5 cellular contexts compared by ENCODE assay signal in the genomic region with DNA sequence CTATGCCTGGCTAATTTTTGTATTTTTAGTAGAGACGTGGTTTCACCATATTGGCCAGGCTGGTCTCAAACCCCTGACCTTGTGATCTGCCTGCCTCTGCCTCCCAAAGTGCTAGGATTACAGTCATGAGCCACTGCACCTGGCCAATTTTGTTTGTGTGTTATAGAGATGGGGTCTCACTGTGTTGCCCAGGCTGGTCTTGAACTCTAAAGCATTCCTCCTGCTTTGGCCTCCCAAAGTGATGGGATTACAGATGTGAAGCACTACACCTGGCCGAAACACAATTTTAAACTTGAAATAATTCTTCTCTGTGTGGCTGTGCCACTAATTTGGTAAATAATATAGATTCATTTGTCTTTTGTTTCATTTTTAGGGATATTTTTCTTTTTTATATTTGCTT. TPM values are rescaled to one million over a fixed set of nuclear protein-coding genes. Genes with fewer than 3 reads are reported as not detected.
A peak's percentile ranks its signal among the peaks of the same experiment; 100 is the strongest.
DNase-seq lines count a peak whose midpoint lies in the region; ATAC-seq, FAIRE-seq and TF ChIP-seq lines count a peak whose summit lies in the region.
"Not testable (repeated sequence)": the region's sequence is repeated elsewhere in the genome, so short reads cannot be mapped to it uniquely, and the experiment has no call there.

No MANE protein-coding gene starts in this region.

- H3K9me3 Mint-ChIP-seq in activated T-cell treated with anti-CD3 and anti-CD28 coated beads, Interleukin-2, amount 50 U/mL, for 72 hours; central memory CD8-positive, alpha-beta T cell: not testable (repeated sequence)

- H2AFZ ChIP-seq in HepG2 (ENCODE audit: low read length): not testable (repeated sequence)

- H3K27me3 Mint-ChIP-seq in activated T-cell treated with anti-CD3 and anti-CD28 coated beads, Interleukin-2, amount 50 U/mL, for 72 hours (ENCODE audit: low read depth); central memory CD8-positive, alpha-beta T cell: not testable (repeated sequence)

- H3K4me1 ChIP-seq in HEK293 (ENCODE audit: control insufficient read depth, insufficient read depth, low read length): peaks cover 17% of the 10 kb centered on the region
- H3K4me1 ChIP-seq in HepG2 (ENCODE audit: insufficient read depth, low read length): not testable (repeated sequence)

- H4K20me1 ChIP-seq in HepG2 (ENCODE audit: insufficient read depth, low read length): not testable (repeated sequence)

- not testable (repeated sequence) for FAIRE-seq in HepG2 (lab: Jason Lieb, UNC)

- TF ChIP-seq CTCF in HEK293 (tag by site-specific recombination; IDR thresholded peaks at IDR 0.05); VCaP (conservative IDR thresholded peaks at IDR 0.05); HepG2 (CRISPR knock-in tag; IDR thresholded peaks at IDR 0.05): not testable (repeated sequence)

- H3K9me3 ChIP-seq in HEK293 (ENCODE audit: control insufficient read depth, insufficient read depth, low read depth, low read length); HepG2 (ENCODE audit: low read length): not testable (repeated sequence)

- intact Hi-C loops in HepG2 (cut with micrococcal nuclease; ENCODE audit: unreplicated experiment): not testable (repeated sequence)

- H3K9ac ChIP-seq in HepG2 (ENCODE audit: insufficient read depth, low read depth, low read length): not testable (repeated sequence)

- not testable (repeated sequence) for H3K4me3 ChIP-seq in HEK293 (ENCODE audit: low read depth, low read length); HepG2 (replicated peaks in 1 of 3; ENCODE audit: insufficient read depth in 1 of 3, low read depth in 2 of 3, low read length in 3 of 3)

- POLR2A ChIA-PET in HEK293 (lab: Yijun Ruan, JAX); HepG2 (lab: Yijun Ruan, JAX): not testable (repeated sequence)

- peaks cover 0 to 49% of the 10 kb centered on the region in 2 experiments; a peak in 2 of 3 replicates for H3K36me3 ChIP-seq in HEK293 (ENCODE audit: control insufficient read depth in 2 of 2, insufficient read depth in 1 of 2, low read length in 2 of 2)
- not testable (repeated sequence) for H3K36me3 ChIP-seq in HepG2 (replicated peaks in 1 of 2; ENCODE audit: control insufficient read depth in 1 of 2, insufficient read depth in 2 of 2, low read length in 2 of 2)

- TF ChIP-seq EP300 in HepG2 (IDR thresholded peaks at IDR 0.05; ENCODE audit: low read depth in 2 of 2, low read length in 2 of 2); HepG2 (CRISPR knock-in tag; IDR thresholded peaks at IDR 0.05; ENCODE audit: borderline replicate concordance): not testable (repeated sequence)

- not testable (repeated sequence) for H3K27me3 ChIP-seq in HepG2 (ENCODE audit: control insufficient read depth in 1 of 2, insufficient read depth in 2 of 2, low read length in 2 of 2)

- H3K4me3 Mint-ChIP-seq in activated T-cell treated with anti-CD3 and anti-CD28 coated beads, Interleukin-2, amount 50 U/mL, for 72 hours; central memory CD8-positive, alpha-beta T cell: not testable (repeated sequence)

- not testable (repeated sequence) for ATAC-seq in activated T-cell treated with anti-CD3 and anti-CD28 coated beads, Interleukin-2, amount 50 U/mL, for 72 hours (replicated peaks in 1 of 2); central memory CD8-positive, alpha-beta T cell (replicated peaks; ENCODE audit: extremely low read depth, poor library complexity, severe bottlenecking); HepG2

- H3K27ac ChIP-seq in HEK293 (ENCODE audit: extremely low read depth, low read depth, low read length); HepG2 (ENCODE audit: extremely low read length, insufficient read depth, low read length): not testable (repeated sequence)
- peak overlapping the region; percentile 89 for H3K27ac ChIP-seq in VCaP

- in situ Hi-C loops in HepG2 (cut with HindIII; ENCODE audit: extremely low pct_ligation_motif_present, low pct_unique_long_range_greater_than_20kb): not testable (repeated sequence)

- peak overlapping the region; percentile 7 for H3K27ac Mint-ChIP-seq in activated T-cell treated with anti-CD3 and anti-CD28 coated beads, Interleukin-2, amount 50 U/mL, for 72 hours
- H3K27ac Mint-ChIP-seq in central memory CD8-positive, alpha-beta T cell (ENCODE audit: low read depth): peak overlapping the region; percentile 5

- not testable (repeated sequence) for H3K4me2 ChIP-seq in HepG2 (ENCODE audit: low read depth, low read length)

- CTCF ChIA-PET in HEK293 (lab: Yijun Ruan, JAX): interaction anchor here (0.5 to 0.7 kb wide), 4 partner anchors 41 to 849 kb away, joined by 3 to 4 read pairs (median 4); no protein-coding TSS in a partner anchor
- CTCF ChIA-PET in HepG2 (lab: Yijun Ruan, JAX; ENCODE audit: low intra/inter-chr PET ratio, low total read pairs): not testable (repeated sequence)

- not testable (repeated sequence) for H3K36me3 Mint-ChIP-seq in activated T-cell treated with anti-CD3 and anti-CD28 coated beads, Interleukin-2, amount 50 U/mL, for 72 hours (ENCODE audit: insufficient read depth in 2 of 2)
- peaks cover 12% of the 10 kb centered on the region for H3K36me3 Mint-ChIP-seq in central memory CD8-positive, alpha-beta T cell (ENCODE audit: insufficient read depth)

- not testable (repeated sequence) for TF ChIP-seq RAD21 in HepG2 (CRISPR knock-in tag; IDR thresholded peaks at IDR 0.05)

- H3K79me2 ChIP-seq in HepG2 (ENCODE audit: insufficient read depth, low read length): peaks cover 29% of the 10 kb centered on the region

- peaks cover 17% of the 10 kb centered on the region for H3K4me1 Mint-ChIP-seq in activated T-cell treated with anti-CD3 and anti-CD28 coated beads, Interleukin-2, amount 50 U/mL, for 72 hours (ENCODE audit: low read depth)
- peaks cover 28% of the 10 kb centered on the region for H3K4me1 Mint-ChIP-seq in central memory CD8-positive, alpha-beta T cell

- DNase-seq in activated T-cell treated with anti-CD3 and anti-CD28 coated beads, Interleukin-2, amount 50 U/mL, for 72 hours; central memory CD8-positive, alpha-beta T cell (ENCODE audit: low spot score in 2 of 2); HepG2 (ENCODE audit: low spot score): not testable (repeated sequence)

- not testable (repeated sequence) for BruUV-seq in HepG2 (replicated peaks; lab: Mats Ljungman, UMichigan)

- WGBS in HepG2 (ENCODE audit: low lambda C conversion rate): 88% methylated on average over 2 of the region's 2 CpGs

- TF ChIP-seq POLR2A in HepG2 (IDR thresholded peaks at IDR 0.05; ENCODE audit: insufficient read depth in 1 of 2, low read depth in 2 of 2, low read length in 2 of 2): not testable (repeated sequence)

TF ChIP-seq in HEK293, 187 proteins besides CTCF, POLR2A, EP300 and RAD21:
- TF ChIP-seq ZNF121 (tag by site-specific recombination; IDR thresholded peaks at IDR 0.05): peak; percentile 98

TF ChIP-seq in HepG2, 621 proteins besides CTCF, POLR2A, EP300 and RAD21:
- TF ChIP-seq ZNF121 (CRISPR knock-in tag; IDR thresholded peaks at IDR 0.05): peak; percentile 59

RNA-seq across cellular contexts. Expression of gene GARRE1, which starts 27.1 kb away (rescaled TPM):
- total RNA-seq in activated T-cell treated with anti-CD3 and anti-CD28 coated beads, Interleukin-2, amount 50 U/mL, for 72 hours: 10 to 100 TPM; 13.2 to 17.9 TPM
- 8.0 and 8.2 TPM in 2 replicates for total RNA-seq in HepG2 (2016; rRNA removed; fragmentation: Illumina TruSeq; extraction: Trizol)
- 2.1 and 3.3 TPM in 2 replicates for total RNA-seq in HepG2 (2016; cell fraction: cytosol; rRNA removed; fragmentation: Illumina TruSeq; extraction: Trizol; ENCODE audit: low read depth)
- total RNA-seq in HepG2 (2016; cell fraction: insoluble cytoplasmic fraction; rRNA removed; fragmentation: Illumina TruSeq; extraction: Trizol): 8.1 and 8.3 TPM in 2 replicates
- 3.8 and 4.8 TPM in 2 replicates for total RNA-seq in HepG2 (2016; cell fraction: membrane; rRNA removed; fragmentation: Illumina TruSeq; extraction: Trizol)
- 6.5 and 7.9 TPM in 2 replicates for total RNA-seq in HepG2 (2016; cell fraction: nucleus; rRNA removed; fragmentation: Illumina TruSeq; extraction: Trizol)
- 11.7 and 11.8 TPM in 2 replicates for polyA plus RNA-seq in HepG2 (2011; rRNA removed)
- 8.4 and 9.7 TPM in 2 replicates for polyA plus RNA-seq in HepG2 (2011; cell fraction: cytosol; rRNA removed)
- polyA plus RNA-seq in HepG2 (2011; cell fraction: nucleus; rRNA removed): 15.3 and 16.2 TPM in 2 replicates
- 8.7 and 13.7 TPM in 2 replicates for polyA plus RNA-seq in HepG2 (2012)
- 0.29 and 0.33 TPM in 2 replicates for polyA plus RNA-seq in HepG2 (2016; cell fraction: cytosol; fragmentation: Illumina TruSeq; extraction: Trizol; ENCODE audit: low read depth)
- polyA plus RNA-seq in HepG2 (2016; cell fraction: insoluble cytoplasmic fraction; fragmentation: Illumina TruSeq; extraction: Trizol; ENCODE audit: low read depth): 4.5 and 5.5 TPM in 2 replicates
- 0.94 and 1.1 TPM in 2 replicates for polyA plus RNA-seq in HepG2 (2016; cell fraction: membrane; fragmentation: Illumina TruSeq; extraction: Trizol; ENCODE audit: low read depth)
- polyA plus RNA-seq in HepG2 (2016; cell fraction: nucleus; fragmentation: Illumina TruSeq; extraction: Trizol; ENCODE audit: insufficient read depth, low read depth): 11.6 and 15.6 TPM in 2 replicates
- 9.7 and 21.6 TPM in 2 replicates for polyA minus RNA-seq in HepG2 (2011; rRNA and poly(A)+ RNA removed; ENCODE audit: low replicate concordance)
- 7.6 and 8.8 TPM in 2 replicates for polyA minus RNA-seq in HepG2 (2011; cell fraction: cytosol; rRNA and poly(A)+ RNA removed)
- polyA minus RNA-seq in HepG2 (2011; cell fraction: nucleus; rRNA and poly(A)+ RNA removed): 13.0 and 16.4 TPM in 2 replicates
